Comparison of ENCODE assay signal across 21 cellular contexts in the genomic region with DNA sequence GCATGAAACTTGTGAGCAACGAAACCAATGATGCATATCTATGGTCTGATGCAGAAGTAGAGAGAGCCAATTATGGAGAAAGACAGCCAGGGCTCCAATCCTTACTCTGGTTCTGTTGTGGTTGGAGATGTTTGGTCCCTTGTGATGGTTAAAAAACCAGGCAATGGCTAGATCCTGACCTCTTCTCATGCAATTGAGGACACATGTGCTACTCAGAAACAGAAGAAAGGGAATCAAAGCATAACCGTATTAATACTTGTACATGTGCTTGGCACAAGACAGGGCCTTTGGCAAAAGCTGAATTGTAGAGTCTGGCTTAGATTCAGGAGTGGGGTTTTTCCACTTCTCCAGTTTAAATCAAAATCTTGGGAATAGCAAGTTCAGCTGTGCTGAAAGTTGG.
"Had no signal": no experiment of that assay in that cellular context is flagged by ENCODE, and none has a peak within 500 bp of the region (broad histone marks: within the 10 kb centered on the region; RNA-seq: fewer than 3 reads in every experiment).

No MANE protein-coding gene starts in this region.

- H3K36me3 ChIP-seq: adrenal gland, breast epithelium, gastrocnemius medialis, ovary, spleen, tibial artery had no signal

- DNase-seq: activated gamma-delta T cell treated with Interleukin-2 at 50 U/mL for 16 hours; activated T-cell treated with anti-CD3 and anti-CD28 coated beads, Interleukin-2, amount 50 U/mL, for 1 hour; adrenal gland; gastrocnemius medialis; kidney; midbrain; natural killer cell; ovary; spleen; stimulated activated CD4-positive, alpha-beta T cell treated with anti-CD3 and anti-CD28 coated beads, Interleukin-4, amount 100 ng/mL, for 1 hour; stimulated activated naive CD4-positive, alpha-beta T cell treated with Interleukin-2 at 50 U/mL for 16 hours; T1000; tibial artery had no signal

- H3K4me3 ChIP-seq: adrenal gland, breast epithelium, coronary artery, gastrocnemius medialis, ovary, spleen, tibial artery had no signal

- H3K4me1 Mint-ChIP-seq: natural killer cell, WTC11 had no signal

- H3K4me1 ChIP-seq: spleen had no signal

- H3K27ac ChIP-seq: adrenal gland, breast epithelium, coronary artery, gastrocnemius medialis, ovary, spleen, tibial artery had no signal

- H3K9me3 Mint-ChIP-seq: activated naive CD4-positive, alpha-beta T cell treated with anti-CD3 and anti-CD28 coated beads, Interleukin-2, amount 50 U/mL, for 72 hours; endodermal cell; natural killer cell; T-helper 1 cell treated with Interleukin-12 subunit alpha and Interleukin-12 subunit beta and Interleukin-4 antibody, amounts not matched to agents 30 μg/mL and 1 μg/mL, for 36 hours had no signal

- H3K27ac Mint-ChIP-seq: activated naive CD4-positive, alpha-beta T cell treated with anti-CD3 and anti-CD28 coated beads, Interleukin-2, amount 50 U/mL, for 72 hours; endodermal cell; natural killer cell; T-helper 1 cell treated with Interleukin-12 subunit alpha and Interleukin-12 subunit beta and Interleukin-4 antibody, amounts not matched to agents 30 μg/mL and 1 μg/mL, for 36 hours; WTC11 had no signal

- FAIRE-seq: astrocyte, kidney had no signal

- H3K4me3 Mint-ChIP-seq: endodermal cell; natural killer cell; T-helper 1 cell treated with Interleukin-12 subunit alpha and Interleukin-12 subunit beta and Interleukin-4 antibody, amounts not matched to agents 30 μg/mL and 1 μg/mL, for 36 hours; WTC11 had no signal

- H3K27me3 ChIP-seq: adrenal gland, gastrocnemius medialis, ovary had no signal

- H3K36me3 Mint-ChIP-seq: activated naive CD4-positive, alpha-beta T cell treated with anti-CD3 and anti-CD28 coated beads, Interleukin-2, amount 50 U/mL, for 72 hours; natural killer cell; WTC11 had no signal

- ATAC-seq: activated naive CD4-positive, alpha-beta T cell treated with anti-CD3 and anti-CD28 coated beads, Interleukin-2, amount 50 U/mL, for 72 hours; left lobe of liver; natural killer cell had no signal

- H3K9me3 ChIP-seq: adrenal gland, breast epithelium, gastrocnemius medialis, ovary, spleen, tibial artery had no signal
